ENCODE assay signal across 33 cellular contexts in the genomic region with DNA sequence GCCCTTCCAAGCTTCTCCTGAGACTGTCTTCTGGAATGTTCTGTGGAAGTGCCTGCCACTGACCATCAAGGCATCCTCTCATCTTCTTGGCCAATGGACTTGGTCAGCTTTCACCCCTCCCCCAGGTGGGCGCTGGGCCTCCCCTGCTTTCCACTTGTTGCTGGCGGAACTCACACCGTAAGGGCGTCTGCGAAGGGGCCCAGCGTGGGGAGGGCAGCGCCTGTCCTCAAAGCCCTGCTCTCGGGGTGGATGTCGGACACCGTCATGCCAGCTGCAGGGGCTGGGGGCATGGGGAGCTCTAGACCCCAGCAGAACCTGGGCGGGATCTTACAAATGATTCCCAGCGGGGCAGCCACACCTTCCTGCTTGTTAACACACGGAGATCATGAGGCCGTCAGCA.
"Had no signal": no experiment of that assay in that cellular context is flagged by ENCODE, and none has a peak within 500 bp of the region (broad histone marks: within the 10 kb centered on the region; RNA-seq: fewer than 3 reads in every experiment).

No MANE protein-coding gene starts in this region.

- ATAC-seq: activated CD4-positive, alpha-beta T cell treated with anti-CD3 and anti-CD28 coated beads for 36 hours; activated CD8-positive, alpha-beta memory T cell treated with anti-CD3 and anti-CD28 coated beads, Interleukin-2, amount 10 ng/mL, durations not matched to agents 7 days and 5 days; activated CD8-positive, alpha-beta T cell treated with anti-CD3 and anti-CD28 coated beads, Interleukin-2, amount 10 ng/mL, durations not matched to agents 7 days and 5 days; activated naive CD8-positive, alpha-beta T cell treated with anti-CD3 and anti-CD28 coated beads, Interleukin-2, amount 50 U/mL, for 24 hours; esophagus mucosa; T-helper 17 cell had no signal

- H3K36me3 ChIP-seq: adrenal gland, ascending aorta had no signal

- H3K4me3 Mint-ChIP-seq: activated CD4-positive, alpha-beta memory T cell treated with anti-CD3 and anti-CD28 coated beads for 36 hours; activated CD4-positive, alpha-beta T cell treated with anti-CD3 and anti-CD28 coated beads for 36 hours; activated CD4-positive, alpha-beta T cell treated with anti-CD3 and anti-CD28 coated beads, Interleukin-2, amount 10 ng/mL, durations not matched to agents 24 days and 14 days; activated CD8-positive, alpha-beta memory T cell treated with anti-CD3 and anti-CD28 coated beads, Interleukin-2, amount 10 ng/mL, durations not matched to agents 7 days and 5 days; activated CD8-positive, alpha-beta T cell treated with anti-CD3 and anti-CD28 coated beads, Interleukin-2, amount 10 ng/mL, durations not matched to agents 7 days and 5 days; activated naive CD4-positive, alpha-beta T cell treated with anti-CD3 and anti-CD28 coated beads for 36 hours; activated naive CD4-positive, alpha-beta T cell treated with anti-CD3 and anti-CD28 coated beads, Interleukin-2, amount 50 U/mL, for 24 hours; activated naive CD8-positive, alpha-beta T cell treated with anti-CD3 and anti-CD28 coated beads for 36 hours; activated naive CD8-positive, alpha-beta T cell treated with anti-CD3 and anti-CD28 coated beads, Interleukin-2, amount 50 U/mL, for 24 hours; activated T-helper 1 cell treated with anti-CD3 and anti-CD28 coated beads, Interleukin-12 subunit alpha, Interleukin-12 subunit beta, Interleukin-2, Interleukin-4 antibody, amounts not matched to agents 30 ng/mL and 10 ng/mL and 1 ng/mL, durations not matched to agents 14 hours and 24 hours and 36 hours; central memory CD8-positive, alpha-beta T cell; dendritic cell treated with granulocyte-macrophage colony-stimulating factor and Interleukin-4, amounts not matched to agents 40 ng/mL and 50 ng/mL, for 4 days; endodermal cell; T-helper 17 cell; T-helper 2 cell treated with Interferon-gamma antibody and Interleukin-4, amounts not matched to agents 5 μg/mL and 100 μg/mL, for 36 hours had no signal

- H3K27me3 ChIP-seq: adrenal gland, ascending aorta, brain microvascular endothelial cell had no signal

- H3K27ac Mint-ChIP-seq: activated CD4-positive, alpha-beta memory T cell treated with anti-CD3 and anti-CD28 coated beads for 36 hours; activated CD4-positive, alpha-beta T cell treated with anti-CD3 and anti-CD28 coated beads for 36 hours; activated CD4-positive, alpha-beta T cell treated with anti-CD3 and anti-CD28 coated beads, Interleukin-2, amount 10 ng/mL, durations not matched to agents 24 days and 14 days; activated CD8-positive, alpha-beta memory T cell treated with anti-CD3 and anti-CD28 coated beads, Interleukin-2, amount 10 ng/mL, durations not matched to agents 7 days and 5 days; activated CD8-positive, alpha-beta T cell treated with anti-CD3 and anti-CD28 coated beads, Interleukin-2, amount 10 ng/mL, durations not matched to agents 7 days and 5 days; activated naive CD4-positive, alpha-beta T cell treated with anti-CD3 and anti-CD28 coated beads for 36 hours; activated naive CD4-positive, alpha-beta T cell treated with anti-CD3 and anti-CD28 coated beads, Interleukin-2, amount 50 U/mL, for 24 hours; activated naive CD8-positive, alpha-beta T cell treated with anti-CD3 and anti-CD28 coated beads for 36 hours; activated naive CD8-positive, alpha-beta T cell treated with anti-CD3 and anti-CD28 coated beads, Interleukin-2, amount 50 U/mL, for 24 hours; activated T-helper 1 cell treated with anti-CD3 and anti-CD28 coated beads, Interleukin-12 subunit alpha, Interleukin-12 subunit beta, Interleukin-2, Interleukin-4 antibody, amounts not matched to agents 30 ng/mL and 10 ng/mL and 1 ng/mL, durations not matched to agents 14 hours and 24 hours and 36 hours; activated T-helper 2 cell treated with anti-CD3 and anti-CD28 coated beads, Interferon-gamma antibody, Interleukin-2, Interleukin-4, amounts not matched to agents 10 μg/mL and 5 μg/mL and 100 μg/mL, durations not matched to agents 14 hours and 24 hours and 36 hours; dendritic cell treated with granulocyte-macrophage colony-stimulating factor and Interleukin-4, amounts not matched to agents 40 ng/mL and 50 ng/mL, for 4 days; endodermal cell; T-helper 17 cell; T-helper 2 cell treated with Interferon-gamma antibody and Interleukin-4, amounts not matched to agents 5 μg/mL and 100 μg/mL, for 36 hours had no signal

- H3K4me3 ChIP-seq: adrenal gland, ascending aorta, coronary artery, dorsolateral prefrontal cortex had no signal

- H3K36me3 Mint-ChIP-seq: activated CD4-positive, alpha-beta memory T cell treated with anti-CD3 and anti-CD28 coated beads for 36 hours; activated CD8-positive, alpha-beta memory T cell treated with anti-CD3 and anti-CD28 coated beads, Interleukin-2, amount 10 ng/mL, durations not matched to agents 7 days and 5 days; activated naive CD4-positive, alpha-beta T cell treated with anti-CD3 and anti-CD28 coated beads, Interleukin-2, amount 50 U/mL, for 24 hours; activated naive CD8-positive, alpha-beta T cell treated with anti-CD3 and anti-CD28 coated beads for 36 hours had no signal

- H3K9me3 ChIP-seq: adrenal gland, ascending aorta had no signal

- H3K9me3 Mint-ChIP-seq: activated CD4-positive, alpha-beta memory T cell treated with anti-CD3 and anti-CD28 coated beads for 36 hours; activated CD4-positive, alpha-beta T cell treated with anti-CD3 and anti-CD28 coated beads, Interleukin-2, amount 10 ng/mL, durations not matched to agents 24 days and 14 days; activated naive CD4-positive, alpha-beta T cell treated with anti-CD3 and anti-CD28 coated beads for 36 hours; activated naive CD4-positive, alpha-beta T cell treated with anti-CD3 and anti-CD28 coated beads, Interleukin-2, amount 50 U/mL, for 24 hours; activated naive CD8-positive, alpha-beta T cell treated with anti-CD3 and anti-CD28 coated beads for 36 hours; activated naive CD8-positive, alpha-beta T cell treated with anti-CD3 and anti-CD28 coated beads, Interleukin-2, amount 50 U/mL, for 24 hours; activated T-helper 1 cell treated with anti-CD3 and anti-CD28 coated beads, Interleukin-12 subunit alpha, Interleukin-12 subunit beta, Interleukin-2, Interleukin-4 antibody, amounts not matched to agents 30 ng/mL and 10 ng/mL and 1 ng/mL, durations not matched to agents 14 hours and 24 hours and 36 hours; activated T-helper 2 cell treated with anti-CD3 and anti-CD28 coated beads, Interferon-gamma antibody, Interleukin-2, Interleukin-4, amounts not matched to agents 10 μg/mL and 5 μg/mL and 100 μg/mL, durations not matched to agents 14 hours and 24 hours and 36 hours; central memory CD8-positive, alpha-beta T cell; dendritic cell treated with granulocyte-macrophage colony-stimulating factor and Interleukin-4, amounts not matched to agents 40 ng/mL and 50 ng/mL, for 4 days; endodermal cell; T-helper 2 cell treated with Interferon-gamma antibody and Interleukin-4, amounts not matched to agents 5 μg/mL and 100 μg/mL, for 36 hours had no signal

- DNase-seq: activated CD4-positive, alpha-beta memory T cell treated with anti-CD3 and anti-CD28 coated beads for 36 hours; activated CD4-positive, alpha-beta T cell treated with anti-CD3 and anti-CD28 coated beads for 36 hours; activated CD4-positive, alpha-beta T cell treated with anti-CD3 and anti-CD28 coated beads, Interleukin-2, amount 10 ng/mL, durations not matched to agents 24 days and 14 days; activated CD4-positive, CD25-positive, alpha-beta regulatory T cell; activated CD4-positive, CD25-positive, alpha-beta regulatory T cell treated with anti-CD3 and anti-CD28 coated beads, Interleukin-2, amount 50 U/mL, for 72 hours; activated CD8-positive, alpha-beta memory T cell treated with anti-CD3 and anti-CD28 coated beads, Interleukin-2, amount 10 ng/mL, durations not matched to agents 7 days and 5 days; activated CD8-positive, alpha-beta memory T cell treated with anti-CD3 and anti-CD28 coated beads, Interleukin-2, amount 50 U/mL, for 4 hours; activated CD8-positive, alpha-beta T cell treated with anti-CD3 and anti-CD28 coated beads, Interleukin-2, amount 10 ng/mL, durations not matched to agents 7 days and 5 days; activated effector memory CD4-positive, alpha-beta T cell treated with anti-CD3 and anti-CD28 coated beads, Interleukin-2, amount 50 U/mL, for 16 hours; activated naive CD4-positive, alpha-beta T cell treated with anti-CD3 and anti-CD28 coated beads for 36 hours; activated naive CD8-positive, alpha-beta T cell treated with anti-CD3 and anti-CD28 coated beads for 36 hours; activated naive CD8-positive, alpha-beta T cell treated with anti-CD3 and anti-CD28 coated beads, Interleukin-2, amount 50 U/mL, for 24 hours; activated T-cell treated with anti-CD3 and anti-CD28 coated beads, Interleukin-2, amount 50 U/mL, for 1 hour; activated T-cell treated with anti-CD3 and anti-CD28 coated beads, Interleukin-2, amount 50 U/mL, for 48 hours; adrenal gland; brain microvascular endothelial cell; dorsolateral prefrontal cortex; effector memory CD4-positive, alpha-beta T cell; endodermal cell; foreskin fibroblast; head of caudate nucleus; T-helper 1 cell; T-helper 17 cell; T1000 had no signal

- H3K4me1 ChIP-seq: adrenal gland had no signal

- H3K27ac ChIP-seq: adrenal gland, ascending aorta, brain microvascular endothelial cell, coronary artery, dorsolateral prefrontal cortex had no signal

- H3K4me1 Mint-ChIP-seq: activated CD8-positive, alpha-beta memory T cell treated with anti-CD3 and anti-CD28 coated beads, Interleukin-2, amount 10 ng/mL, durations not matched to agents 7 days and 5 days; endodermal cell had no signal

- H3K27me3 Mint-ChIP-seq: activated CD4-positive, alpha-beta memory T cell treated with anti-CD3 and anti-CD28 coated beads for 36 hours; activated CD4-positive, alpha-beta T cell treated with anti-CD3 and anti-CD28 coated beads for 36 hours; activated CD4-positive, alpha-beta T cell treated with anti-CD3 and anti-CD28 coated beads, Interleukin-2, amount 10 ng/mL, durations not matched to agents 24 days and 14 days; activated CD8-positive, alpha-beta memory T cell treated with anti-CD3 and anti-CD28 coated beads, Interleukin-2, amount 10 ng/mL, durations not matched to agents 7 days and 5 days; activated naive CD4-positive, alpha-beta T cell treated with anti-CD3 and anti-CD28 coated beads, Interleukin-2, amount 50 U/mL, for 24 hours; activated naive CD8-positive, alpha-beta T cell treated with anti-CD3 and anti-CD28 coated beads for 36 hours; activated naive CD8-positive, alpha-beta T cell treated with anti-CD3 and anti-CD28 coated beads, Interleukin-2, amount 50 U/mL, for 24 hours; central memory CD8-positive, alpha-beta T cell; T-helper 17 cell had no signal
